In the genomic region with DNA sequence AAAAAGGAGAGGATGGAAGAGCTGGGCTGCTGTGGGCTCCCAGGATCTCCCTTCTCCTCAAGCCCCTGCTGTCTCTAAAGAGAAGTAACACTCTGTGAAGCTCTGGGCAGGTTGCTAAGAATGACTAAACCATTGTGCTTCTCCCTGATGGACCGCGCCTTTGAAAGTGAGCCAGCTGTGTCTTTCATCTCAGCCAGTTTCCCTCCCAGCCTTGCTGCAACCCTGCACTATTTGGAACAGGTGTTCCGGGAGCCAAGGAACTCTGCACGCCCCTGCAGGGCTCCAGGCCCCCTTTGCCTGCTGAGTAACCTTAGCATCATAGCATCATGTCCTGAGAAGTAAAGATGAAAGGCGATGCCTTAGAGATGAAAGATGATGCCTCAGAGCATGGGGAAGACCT, we compare ENCODE assay signal across 11 cellular contexts. TPM values are rescaled to one million over a fixed set of nuclear protein-coding genes. Genes with fewer than 3 reads are reported as not detected.
DNase-seq lines count a peak whose midpoint lies in the region; ATAC-seq, FAIRE-seq and TF ChIP-seq lines count a peak whose summit lies in the region.
"Had no signal": no experiment of that assay in that cellular context is flagged by ENCODE, and none has a peak within 500 bp of the region (broad histone marks: within the 10 kb centered on the region; RNA-seq: fewer than 3 reads in every experiment).

No MANE protein-coding gene starts in this region.

- no peaks in the 10 kb centered on the region for H3K9me3 ChIP-seq in keratinocyte (ENCODE audit: control insufficient read depth, low read depth, low read length)
- H3K9me3 ChIP-seq in A673 (ENCODE audit: low read depth, low read length, poor library complexity, severe bottlenecking) = no peaks in the 10 kb centered on the region

- CTCF ChIA-PET in A673 (lab: Charles Lee) = no interaction called here

- H3K36me3 ChIP-seq in keratinocyte (ENCODE audit: control insufficient read depth in 2 of 2, extremely low read depth in 1 of 2, insufficient read depth in 2 of 2, low read length in 2 of 2) (no peaks in the 10 kb centered on the region), A673 (ENCODE audit: insufficient read depth, low read length, poor library complexity, severe bottlenecking) (no peaks in the 10 kb centered on the region)

- no peak overlapping the region for H3K27ac ChIP-seq in keratinocyte (ENCODE audit: control insufficient read depth, insufficient read depth, low read length)
- H3K27ac ChIP-seq in A673 (ENCODE audit: low read depth, low read length, poor library complexity, severe bottlenecking) = no peak overlapping the region

- peak; percentile 44 for TF ChIP-seq CTCF in astrocyte of the cerebellum (IDR thresholded peaks at IDR 0.05; ENCODE audit: low read depth, low read length, missing control alignments)
- TF ChIP-seq CTCF in keratinocyte (optimal IDR thresholded peaks at IDR 0.05 in 1 of 3, IDR thresholded peaks at IDR 0.05 in 1 of 3, conservative IDR thresholded peaks at IDR 0.05 in 1 of 3; ENCODE audit: extremely low read depth in 1 of 3, insufficient read depth in 2 of 3, low read length in 3 of 3) = peak in 2 of 3 experiments; percentile 18 to 37
- no peak for TF ChIP-seq CTCF in A673 (conservative IDR thresholded peaks at IDR 0.05; ENCODE audit: low read depth, low read length)

- H3K9ac ChIP-seq in keratinocyte (ENCODE audit: control insufficient read depth, extremely low read depth, insufficient read depth, low read length) = no peak overlapping the region

- no peak overlapping the region for H2AFZ ChIP-seq in keratinocyte (ENCODE audit: control insufficient read depth, low read length)

- no peaks in the 10 kb centered on the region for H3K9me1 ChIP-seq in keratinocyte (ENCODE audit: control insufficient read depth, extremely low read depth, insufficient read depth, low read length)

- no peak overlapping the region for H3K4me2 ChIP-seq in keratinocyte (ENCODE audit: control insufficient read depth, extremely low read depth, insufficient read depth, low read depth, low read length)

- no TSS peak for BruUV-seq in A673 (replicated peaks; lab: Mats Ljungman, UMichigan)

- intact Hi-C loops in A673 (cut with micrococcal nuclease; ENCODE audit: unreplicated experiment) = no loop called here

- POLR2A ChIA-PET in A673 (lab: Charles Lee; ENCODE audit: low non-redundant PET) = no interaction called here

- in situ Hi-C loops in astrocyte of the cerebellum (cut with HindIII; ENCODE audit: low sequenced_read_pairs) = no loop called here

- DNase-seq in AG20443 (ENCODE audit: low spot score) (peak; percentile 76), HT1080 (ENCODE audit: low read depth) (peak; percentile 42), astrocyte of the cerebellum (ENCODE audit: low read depth) (no peak), keratinocyte (ENCODE audit: low read depth, low spot score) (peak; percentile 23), A673 (ENCODE audit: low spot score) (no peak), RCC 7860 (ENCODE audit: low spot score) (no peak)
- DNase-seq: CD8-positive, alpha-beta T cell; NCI-H1048 had no signal

- no peak for ATAC-seq in GM18858 (IDR thresholded peaks at IDR 0.05; ENCODE audit: unreplicated experiment)
- ATAC-seq in GM19324 (IDR thresholded peaks at IDR 0.05; ENCODE audit: low FRiP score, unreplicated experiment) = no peak
- ATAC-seq: CD8-positive, alpha-beta T cell; natural killer cell treated with Interleukin-12 subunit alpha and Interleukin-12 subunit beta and Interleukin-15 and Interleukin-18, amount 100 ng/mL, for 72 hours had no signal

- no peaks in the 10 kb centered on the region for H4K20me1 ChIP-seq in keratinocyte (ENCODE audit: control insufficient read depth, extremely low read depth, insufficient read depth, low read length)

- H3K27me3 ChIP-seq in keratinocyte (ENCODE audit: control insufficient read depth, extremely low read depth, insufficient read depth, low read length) (peaks cover 8% of the 10 kb centered on the region), A673 (replicated peaks; ENCODE audit: insufficient read depth, low read depth, low read length, poor library complexity) (no peaks in the 10 kb centered on the region)

- H3K4me3 ChIP-seq in astrocyte of the cerebellum (ENCODE audit: low read depth, low read length) (no peak overlapping the region), keratinocyte (ENCODE audit: control insufficient read depth in 2 of 3, extremely low read depth in 1 of 3, insufficient read depth in 2 of 3, low read depth in 1 of 3, low read length in 3 of 3) (no peak overlapping the region), A673 (ENCODE audit: low read depth, low read length, poor library complexity, severe bottlenecking) (no peak overlapping the region)

- H3K79me2 ChIP-seq in keratinocyte (ENCODE audit: control insufficient read depth, insufficient read depth, low read length) = no peaks in the 10 kb centered on the region

- dilution Hi-C loops in keratinocyte (cut with MboI; ENCODE audit: extremely low pct_ligation_motif_present, low sequenced_read_pairs) = no loop called here

- peaks cover 3% of the 10 kb centered on the region for H3K4me1 ChIP-seq in keratinocyte (ENCODE audit: control insufficient read depth, extremely low read depth, insufficient read depth, low read length)
- H3K4me1 ChIP-seq in A673 (ENCODE audit: insufficient read depth, low read length, poor library complexity, severe bottlenecking) = no peaks in the 10 kb centered on the region

- FAIRE-seq in keratinocyte (lab: Jason Lieb, UNC) (peak; percentile 90), RCC 7860 (lab: Jason Lieb, UNC) (no peak)

RNA-seq across cellular contexts. Expression of a gene that starts 39.7 kb away (rescaled TPM):
- total RNA-seq in HT1080 (2014; rRNA removed; shearing (Covaris generic)) = 44.5 and 53.5 TPM in 2 replicates
- 61.4 and 66.8 TPM in 2 replicates for polyA plus RNA-seq in HT1080 (2015; cell fraction: cytosol; rRNA removed)
- 12.4 and 19.9 TPM in 2 replicates for polyA plus RNA-seq in HT1080 (2015; cell fraction: nucleus; rRNA removed)
- 19.6 to 29.5 TPM (median 20.3 TPM) in 3 replicates for polyA plus RNA-seq in keratinocyte
- 44.6 TPM for polyA plus RNA-seq in keratinocyte (2011; ENCODE audit: low read depth)
- 19.7 and 34.7 TPM in 2 replicates for polyA plus RNA-seq in keratinocyte (2011; cell fraction: cytosol; rRNA removed)
- polyA plus RNA-seq in keratinocyte (2011; cell fraction: nucleus; rRNA removed) = 5.9 and 11.1 TPM in 2 replicates
- polyA plus RNA-seq in keratinocyte (2012; ENCODE audit: low replicate concordance) = 27.6 and 29.7 TPM in 2 replicates
- 1.6 to 3.2 TPM (median 1.7 TPM) in 3 replicates for polyA minus RNA-seq in keratinocyte
- 6.7 TPM for polyA minus RNA-seq in keratinocyte (2011; cell fraction: cytosol; rRNA and poly(A)+ RNA removed)
- polyA minus RNA-seq in keratinocyte (2011; cell fraction: nucleus; rRNA and poly(A)+ RNA removed) = 1.9 and 2.2 TPM in 2 replicates
- 25.2 and 30.2 TPM in 2 replicates for total RNA-seq in A673 (2021)

Comparison
In these comparisons a context has a peak if more than half of its experiments do, and no peak if none do; other contexts are left out.
1. DNase-seq: peak in AG20443 (single experiment), HT1080 (single experiment) and keratinocyte (single experiment); none in astrocyte of the cerebellum (single experiment), A673 (single experiment) and RCC 7860 (single experiment).